14 cellular contexts compared by ENCODE assay signal in the genomic region with DNA sequence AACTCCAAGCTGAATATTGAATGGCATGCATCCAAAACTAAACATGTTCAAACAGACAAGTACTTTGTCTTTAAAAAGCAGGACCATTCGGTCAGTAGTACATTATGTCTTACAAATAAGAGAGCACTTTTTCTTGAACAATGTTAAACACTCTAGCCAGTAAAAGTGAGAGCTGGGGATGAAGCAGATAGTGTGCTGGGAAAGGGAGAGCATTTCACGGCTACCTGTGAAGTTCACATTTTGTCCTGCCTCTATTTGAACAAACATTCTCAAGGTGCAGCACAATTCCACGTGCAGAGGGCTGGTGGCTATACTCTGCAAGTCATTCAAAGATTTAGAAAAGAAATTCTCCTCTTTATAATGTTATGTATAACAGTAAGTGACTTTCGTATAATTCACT.
A peak's percentile ranks its signal among the peaks of the same experiment; 100 is the strongest.
DNase-seq lines count a peak whose midpoint lies in the region; ATAC-seq and TF ChIP-seq lines count a peak whose summit lies in the region.
"Had no signal": no experiment of that assay in that cellular context is flagged by ENCODE, and none has a peak within 500 bp of the region (broad histone marks: within the 10 kb centered on the region; RNA-seq: fewer than 3 reads in every experiment).

No MANE protein-coding gene starts in this region.

- TF ChIP-seq CTCF in OCI-LY7 (conservative IDR thresholded peaks at IDR 0.05; ENCODE audit: low read length) (no peak), lung (IDR thresholded peaks at IDR 0.05; ENCODE audit: control extremely low read depth, extremely low read depth) (no peak), psoas muscle (IDR thresholded peaks at IDR 0.05) (no peak), omental fat pad (IDR thresholded peaks at IDR 0.05) (no peak)

- BruUV-seq in OCI-LY7 (replicated peaks; lab: Mats Ljungman, UMichigan): no TSS peak

- POLR2A ChIA-PET in OCI-LY7 (lab: Charles Lee): interaction anchor here (1.1 to 1.4 kb wide), 2 partner anchors 55 to 330 kb away, joined by 3 read pairs; no protein-coding TSS in a partner anchor

- H3K9me3 ChIP-seq in OCI-LY7 (ENCODE audit: low read length): peaks cover 12% of the 10 kb centered on the region; the same call in 1 of the 2 replicates
- H3K9me3 ChIP-seq in lung (ENCODE audit: control insufficient read depth in 2 of 2, insufficient read depth in 1 of 2, low read length in 1 of 2): peaks cover 0 to under 1% of the 10 kb centered on the region in 2 donors
- H3K9me3 ChIP-seq in psoas muscle: peaks cover 7% of the 10 kb centered on the region

- H4K20me1 ChIP-seq in OCI-LY7 (ENCODE audit: insufficient read depth, low read length): no peaks in the 10 kb centered on the region
- H4K20me1 ChIP-seq: BLaER1 treated with 17β-estradiol and CSF1 and Interleukin-3, amounts not matched to agents 10 nM and 100 nM had no signal

- H3K79me2 ChIP-seq in OCI-LY7 (ENCODE audit: insufficient read depth, low read depth, low read length): no peaks in the 10 kb centered on the region

- H3K4me2 ChIP-seq in OCI-LY7 (ENCODE audit: low read length): no peak overlapping the region
- H3K4me2 ChIP-seq: BLaER1 treated with 17β-estradiol and CSF1 and Interleukin-3, amounts not matched to agents 10 nM and 100 nM had no signal

- H3K4me1 ChIP-seq in OCI-LY7 (ENCODE audit: insufficient read depth, low read length, poor library complexity, severe bottlenecking): peaks cover 17% of the 10 kb centered on the region
- no peaks in the 10 kb centered on the region for H3K4me1 ChIP-seq in lung (ENCODE audit: control insufficient read depth in 2 of 2, insufficient read depth in 2 of 2, low read length in 2 of 2)
- H3K4me1 ChIP-seq in psoas muscle: no peaks in the 10 kb centered on the region
- H3K4me1 ChIP-seq: BLaER1 treated with 17β-estradiol and CSF1 and Interleukin-3, amounts not matched to agents 10 nM and 100 nM had no signal

- CTCF ChIA-PET in OCI-LY7 (lab: Charles Lee; ENCODE audit: unreplicated experiment): no interaction called here

- no peaks in the 10 kb centered on the region for H3K27me3 ChIP-seq in lung (ENCODE audit: control insufficient read depth, insufficient read depth)
- no peaks in the 10 kb centered on the region for H3K27me3 ChIP-seq in psoas muscle (ENCODE audit: insufficient read depth in 3 of 3, low read length in 2 of 3)
- H3K27me3 ChIP-seq: BLaER1 treated with 17β-estradiol and CSF1 and Interleukin-3, amounts not matched to agents 10 nM and 100 nM had no signal

- H2AFZ ChIP-seq in OCI-LY7 (ENCODE audit: low read length): peak overlapping the region; percentile 42; the same call in 1 of the 2 replicates

- peak; percentile 5 for DNase-seq in NCI-H446 treated with DMSO at 0.1 percent for 48 hours (lab: John Stamatoyannopoulos, UW)
- no peak for DNase-seq in NCI-H446 (lab: John Stamatoyannopoulos, UW)
- no peak for DNase-seq in OCI-LY7 (ENCODE audit: low spot score)
- DNase-seq in lung (ENCODE audit: low spot score): no peak
- DNase-seq in psoas muscle: no peak
- no peak for DNase-seq in HCEC 1CT
- no peak for DNase-seq in omental fat pad (ENCODE audit: low spot score)
- DNase-seq: Calu3; CD8-positive, alpha-beta T cell; GDM1; GOT3; H7 had no signal

- H3K36me3 ChIP-seq in OCI-LY7 (ENCODE audit: insufficient read depth, low read length) (no peaks in the 10 kb centered on the region; the same call in 1 of the 2 replicates), lung (ENCODE audit: control insufficient read depth in 2 of 2, insufficient read depth in 2 of 2, low read length in 2 of 2) (no peaks in the 10 kb centered on the region), psoas muscle (ENCODE audit: insufficient read depth in 1 of 2, low read depth in 1 of 2) (no peaks in the 10 kb centered on the region)
- H3K36me3 ChIP-seq: BLaER1 treated with 17β-estradiol and CSF1 and Interleukin-3, amounts not matched to agents 10 nM and 100 nM had no signal

- peak; percentile 27 for ATAC-seq in lung (ENCODE audit: insufficient read depth, low FRiP score)
- no peak for ATAC-seq in psoas muscle
- no peak for ATAC-seq in omental fat pad (ENCODE audit: low FRiP score)
- ATAC-seq: CD8-positive, alpha-beta T cell; HepG2 had no signal

- H3K27ac ChIP-seq in OCI-LY7 (ENCODE audit: low read depth, low read length, poor library complexity, severe bottlenecking) (no peak overlapping the region), lung (ENCODE audit: low read depth in 1 of 2, low read length in 1 of 2) (no peak overlapping the region), psoas muscle (no peak overlapping the region)
- H3K27ac ChIP-seq: BLaER1 treated with 17β-estradiol and CSF1 and Interleukin-3, amounts not matched to agents 10 nM and 100 nM had no signal

- no peaks in the 10 kb centered on the region for H3K9me2 ChIP-seq in OCI-LY7 (ENCODE audit: insufficient read depth, low read length)

- intact Hi-C loops in OCI-LY7 (cut with micrococcal nuclease; ENCODE audit: unreplicated experiment) (loop anchor here (5.0 to 10.0 kb wide), 2 partner anchors 55 to 842 kb away; no protein-coding TSS in a partner anchor), psoas muscle (cut with DNase I) (no loop called here)

- H3K4me3 ChIP-seq in OCI-LY7 (ENCODE audit: low read depth, low read length, poor library complexity, severe bottlenecking) (no peak overlapping the region), lung (no peak overlapping the region), psoas muscle (no peak overlapping the region)
- H3K4me3 ChIP-seq: BLaER1 treated with 17β-estradiol and CSF1 and Interleukin-3, amounts not matched to agents 10 nM and 100 nM had no signal

- WGBS in lung, 2 donors: 49 to 69% methylated on average over 4 of the region's 4 CpGs
- whole genome bisulfite sequencing in psoas muscle, 3 donors: 48 to 55% (median 53%) methylated on average over 4 of the region's 4 CpGs
